21 cellular contexts compared by ENCODE assay signal in genomic region chr16:66240565-66240964, GRCh38.
DNase-seq lines count a peak whose midpoint lies in the region; ATAC-seq, FAIRE-seq and TF ChIP-seq lines count a peak whose summit lies in the region.
"Had no signal": no experiment of that assay in that cellular context is flagged by ENCODE, and none has a peak within 500 bp of the region (broad histone marks: within the 10 kb centered on the region; RNA-seq: fewer than 3 reads in every experiment).

No MANE protein-coding gene starts in this region.

- TF ChIP-seq CTCF in H9 (conservative IDR thresholded peaks at IDR 0.05) = no peak
- TF ChIP-seq CTCF in H1 (IDR thresholded peaks at IDR 0.05; ENCODE audit: control extremely low read depth in 1 of 3, insufficient read depth in 1 of 3, low read depth in 1 of 3, low read length in 3 of 3) = no peak
- no peak for TF ChIP-seq CTCF in psoas muscle (IDR thresholded peaks at IDR 0.05)
- no peak for TF ChIP-seq CTCF in mucosa of descending colon (IDR thresholded peaks at IDR 0.05)

- H3K79me1 ChIP-seq in H9 (ENCODE audit: insufficient read depth, low read depth, low read length, poor library complexity, severe bottlenecking) = no peaks in the 10 kb centered on the region
- no peaks in the 10 kb centered on the region for H3K79me1 ChIP-seq in H1 (ENCODE audit: low read depth, low read length)

- H2BK12ac ChIP-seq in H9 (ENCODE audit: insufficient read length, low read depth, low read length) (no peak overlapping the region), H1 (ENCODE audit: low read depth, low read length) (0 out of 2 replicates have a peak overlapping the region, but pooled peaks have one; percentile 9)

- no peak for TF ChIP-seq RAD21 in H1 (IDR thresholded peaks at IDR 0.05 in 1 of 2, conservative IDR thresholded peaks at IDR 0.05 in 1 of 2; ENCODE audit: low read depth in 2 of 2, low read length in 2 of 2)

- H3K79me2 ChIP-seq in H9 (ENCODE audit: insufficient read depth, low read length) = no peaks in the 10 kb centered on the region
- H3K79me2 ChIP-seq in H1 (ENCODE audit: control insufficient read depth in 1 of 2, insufficient read depth in 2 of 2, low read length in 2 of 2) = no peaks in the 10 kb centered on the region

- FAIRE-seq in H1 (lab: Jason Lieb, UNC) = no peak
- FAIRE-seq: A204.1, GM19239 had no signal

- H3K14ac ChIP-seq in H9 (ENCODE audit: insufficient read depth, low read length) (no peak overlapping the region), H1 (ENCODE audit: insufficient read length) (no peak overlapping the region)

- peaks cover 0 to 4% of the 10 kb centered on the region in 2 experiments; a peak in 2 of 5 replicates for H3K9me3 Mint-ChIP-seq in H9
- H3K9me3 Mint-ChIP-seq in CD4-positive, alpha-beta memory T cell = peaks cover 2 to 24% (median 8%) of the 10 kb centered on the region in 8 donors

- H2AFZ ChIP-seq in H9 (ENCODE audit: low read length) = no peak overlapping the region
- H2AFZ ChIP-seq in H1 (ENCODE audit: low read length) = no peak overlapping the region

- no peaks in the 10 kb centered on the region for H4K20me1 ChIP-seq in H9 (ENCODE audit: control insufficient read depth, insufficient read depth, insufficient read length)
- no peaks in the 10 kb centered on the region for H4K20me1 ChIP-seq in H1 (replicated peaks in 1 of 2; ENCODE audit: control insufficient read depth in 1 of 2, insufficient read depth in 2 of 2, low read length in 2 of 2)

- H3K18ac ChIP-seq in H9 (ENCODE audit: insufficient read length, low read depth, low read length) = no peak overlapping the region
- H3K18ac ChIP-seq in H1 (ENCODE audit: extremely low read depth, low read length) = no peak overlapping the region

- WGBS in H9 (ENCODE audit: extremely low coverage, insufficient read length, low lambda C conversion rate) = no CpG with 5 or more reads among the region's 7 CpGs
- WGBS in H1 (ENCODE audit: extremely low coverage in 1 of 2, insufficient coverage in 1 of 2, insufficient read length in 1 of 2, insufficient replicate concordance in 2 of 2, low coverage in 1 of 2, low lambda C conversion rate in 2 of 2, missing lambda C conversion rate in 1 of 2), 2 experiments = 93% methylated on average over 7 of the region's 7 CpGs; no CpG with 5 or more reads in 1 of the 2 experiments
- WGBS in right cardiac atrium = 65% methylated on average over 7 of the region's 7 CpGs
- 18 to 27% (median 27%) methylated on average over 7 of the region's 7 CpGs for WGBS in psoas muscle, 3 donors

- no peak overlapping the region for H3K27ac Mint-ChIP-seq in H9
- H3K27ac Mint-ChIP-seq in CD4-positive, alpha-beta memory T cell = no peak overlapping the region

- no peak overlapping the region for H4K5ac ChIP-seq in H9 (ENCODE audit: insufficient read length, low read depth, low read length)
- no peak overlapping the region for H4K5ac ChIP-seq in H1 (ENCODE audit: insufficient read length, low read depth, low read length)

- no peak overlapping the region for H4K91ac ChIP-seq in H9 (ENCODE audit: insufficient read length, low read depth, low read length)
- H4K91ac ChIP-seq in H1 (replicated peaks; ENCODE audit: insufficient read length, low read length) = no peak overlapping the region

- H3K36me3 Mint-ChIP-seq in H9 (ENCODE audit: insufficient read depth in 1 of 3, low read depth in 3 of 3) = no peaks in the 10 kb centered on the region
- H3K36me3 Mint-ChIP-seq in CD4-positive, alpha-beta memory T cell = no peaks in the 10 kb centered on the region

- POLR2A ChIA-PET in H1 (lab: Charles Lee; ENCODE audit: partially characterized antibody) = no interaction called here
- POLR2A ChIA-PET in CD4-positive, alpha-beta memory T cell (lab: Charles Lee; ENCODE audit: partially characterized antibody) = no interaction called here

- intact Hi-C loops in right cardiac atrium (cut with DNase I) = no loop called here
- intact Hi-C loops in psoas muscle (cut with DNase I) = no loop called here
- intact Hi-C loops in mucosa of descending colon (cut with DNase I, micrococcal nuclease) = no loop called here
- intact Hi-C loops in CD4-positive, alpha-beta memory T cell (cut with micrococcal nuclease) = no loop called here

- CTCF ChIA-PET in H1 (lab: Charles Lee; ENCODE audit: partially characterized antibody) = interaction anchor here (0.6 to 0.8 kb wide), 2 partner anchors 12 to 153 kb away, joined by 3 to 4 read pairs; no protein-coding TSS in a partner anchor
- CTCF ChIA-PET in CD4-positive, alpha-beta memory T cell (lab: Charles Lee; ENCODE audit: partially characterized antibody) = no interaction called here

- H2BK20ac ChIP-seq in H9 (ENCODE audit: low read depth, low read length, poor library complexity, severe bottlenecking) = no peak overlapping the region
- H2BK20ac ChIP-seq in H1 (ENCODE audit: low read length) = no peak overlapping the region

- H3K9me3 ChIP-seq in H9 (ENCODE audit: control insufficient read depth, low read depth, low read length) = no peaks in the 10 kb centered on the region
- no peaks in the 10 kb centered on the region; a peak in 1 of 4 replicates for H3K9me3 ChIP-seq in H1 (ENCODE audit: insufficient read depth in 2 of 2, low read depth in 1 of 2, low read length in 1 of 2)
- H3K9me3 ChIP-seq in right cardiac atrium (ENCODE audit: control insufficient read depth, low read length) = no peaks in the 10 kb centered on the region
- H3K9me3 ChIP-seq in psoas muscle = no peaks in the 10 kb centered on the region
- no peaks in the 10 kb centered on the region for H3K9me3 ChIP-seq in mucosa of descending colon
- no peaks in the 10 kb centered on the region for H3K9me3 ChIP-seq in CD4-positive, alpha-beta memory T cell (ENCODE audit: control insufficient read depth in 1 of 2, low read length in 2 of 2)

- no peaks in the 10 kb centered on the region for H3K36me3 ChIP-seq in H1 (ENCODE audit: control insufficient read depth in 2 of 4, insufficient read depth in 4 of 4, low read length in 3 of 4)
- H3K36me3 ChIP-seq in psoas muscle (ENCODE audit: insufficient read depth in 1 of 2, low read depth in 1 of 2) = no peaks in the 10 kb centered on the region
- no peaks in the 10 kb centered on the region for H3K36me3 ChIP-seq in mucosa of descending colon (ENCODE audit: low read depth)
- H3K36me3 ChIP-seq in CD4-positive, alpha-beta memory T cell (ENCODE audit: insufficient read depth, low read length) = no peaks in the 10 kb centered on the region

- H3K9ac ChIP-seq in H9 (ENCODE audit: extremely low read depth, insufficient read length, low read length) (no peak overlapping the region), H1 (replicated peaks in 1 of 4; ENCODE audit: extremely low read depth in 1 of 4, low read depth in 3 of 4, low read length in 3 of 4) (no peak overlapping the region)

- no peak overlapping the region for H2BK5ac ChIP-seq in H9 (ENCODE audit: insufficient read length, low read length)
- H2BK5ac ChIP-seq in H1 (ENCODE audit: low read depth, low read length) = no peak overlapping the region

- no peak overlapping the region for H3K4me2 ChIP-seq in H9 (ENCODE audit: insufficient read depth, insufficient read length, low read length)
- H3K4me2 ChIP-seq in H1 (ENCODE audit: insufficient read depth in 1 of 2, low read depth in 2 of 2, low read length in 2 of 2) = no peak overlapping the region

- DNase-seq in H9 (no peak), H1 (ENCODE audit: low read depth in 1 of 2, low spot score in 2 of 2) (no peak), right cardiac atrium (peak in 1 of 3 donors; percentile 73), psoas muscle (peak; percentile 31 to 60), mucosa of descending colon (no peak), DMS79 treated with DMSO at 0.1 percent for 48 hours (lab: John Stamatoyannopoulos, UW) (no peak)
- DNase-seq in CD4-positive, alpha-beta memory T cell = no peak
- DNase-seq: DMS53, EL, GF-D8, NCI-H1105, NCI-H2029 treated with DMSO at 0.1 percent for 48 hours, NCI-H2171, NCI-H345, NCI-H524, NCI-H774 had no signal

- H3K27ac ChIP-seq in H9 (ENCODE audit: insufficient read length, low read depth, low read length) (no peak overlapping the region), H1 (ENCODE audit: low read depth, low read length) (no peak overlapping the region), right cardiac atrium (ENCODE audit: low read length) (no peak overlapping the region), psoas muscle (no peak overlapping the region)
- H3K27ac ChIP-seq in CD4-positive, alpha-beta memory T cell (ENCODE audit: low read depth, low read length) = no peak overlapping the region
- H3K27ac ChIP-seq: C4-2B had no signal

- H3K4me1 Mint-ChIP-seq in H9 = peaks cover 4 to 5% of the 10 kb centered on the region in 2 experiments; a peak in 3 of 4 replicates
- no peaks in the 10 kb centered on the region for H3K4me1 Mint-ChIP-seq in CD4-positive, alpha-beta memory T cell
- H3K4me1 Mint-ChIP-seq: IgD-negative memory B cell had no signal

- peaks cover 8% of the 10 kb centered on the region; the same call in 1 of the 2 replicates for H3K27me3 Mint-ChIP-seq in H9 (ENCODE audit: low read depth)
- peaks cover 11 to 19% of the 10 kb centered on the region in 2 donors for H3K27me3 Mint-ChIP-seq in CD4-positive, alpha-beta memory T cell

- no peaks in the 10 kb centered on the region for H3K27me3 ChIP-seq in H9 (ENCODE audit: insufficient read depth, low read length)
- no peaks in the 10 kb centered on the region; a peak in 1 of 7 replicates for H3K27me3 ChIP-seq in H1 (replicated peaks in 1 of 4; ENCODE audit: control insufficient read depth in 3 of 4, extremely low read depth in 1 of 4, insufficient read depth in 3 of 4, low read length in 3 of 4)
- no peaks in the 10 kb centered on the region for H3K27me3 ChIP-seq in right cardiac atrium (ENCODE audit: control insufficient read depth, insufficient read depth)
- peaks cover 0 to 11% (median 0%) of the 10 kb centered on the region in 3 donors for H3K27me3 ChIP-seq in psoas muscle (ENCODE audit: insufficient read depth in 3 of 3, low read length in 2 of 3)
- H3K27me3 ChIP-seq in CD4-positive, alpha-beta memory T cell (ENCODE audit: insufficient read depth, low read length) = no peaks in the 10 kb centered on the region

- no peak overlapping the region for H3T11ph ChIP-seq in H9 (ENCODE audit: low read length)

- H3K4me3 ChIP-seq in H1 (ENCODE audit: extremely low read depth in 1 of 4, insufficient read depth in 2 of 4, low read depth in 3 of 4, low read length in 4 of 4) (no peak overlapping the region), right cardiac atrium (ENCODE audit: low read length) (no peak overlapping the region), psoas muscle (no peak overlapping the region), mucosa of descending colon (no peak overlapping the region)
- no peak overlapping the region for H3K4me3 ChIP-seq in CD4-positive, alpha-beta memory T cell (ENCODE audit: low read length in 2 of 2)

- ATAC-seq in right cardiac atrium = peak; percentile 41 to 67
- ATAC-seq in psoas muscle = no peak
- ATAC-seq in mucosa of descending colon = no peak
- ATAC-seq: Panc1 had no signal

- no peak overlapping the region for H3K23ac ChIP-seq in H9 (ENCODE audit: insufficient read length, low read depth, low read length)
- no peak overlapping the region for H3K23ac ChIP-seq in H1 (ENCODE audit: insufficient read length)

- H2BK120ac ChIP-seq in H9 (ENCODE audit: low read depth, low read length, poor library complexity, severe bottlenecking) = no peak overlapping the region
- no peak overlapping the region for H2BK120ac ChIP-seq in H1 (replicated peaks; ENCODE audit: low read depth, low read length)

- no peaks in the 10 kb centered on the region for H3K4me1 ChIP-seq in H9 (ENCODE audit: insufficient read depth, low read length)
- no peaks in the 10 kb centered on the region; a peak in 2 of 7 replicates for H3K4me1 ChIP-seq in H1 (replicated peaks in 1 of 4; ENCODE audit: control insufficient read depth in 3 of 4, insufficient read depth in 4 of 4, low read length in 3 of 4)
- H3K4me1 ChIP-seq in right cardiac atrium (ENCODE audit: control insufficient read depth, insufficient read depth, low read length) = no peaks in the 10 kb centered on the region
- H3K4me1 ChIP-seq in psoas muscle = no peaks in the 10 kb centered on the region
- H3K4me1 ChIP-seq in mucosa of descending colon (ENCODE audit: low read depth) = no peaks in the 10 kb centered on the region
- no peaks in the 10 kb centered on the region for H3K4me1 ChIP-seq in CD4-positive, alpha-beta memory T cell (ENCODE audit: insufficient read depth, low read length)

- peak overlapping the region; percentile 50 for H3K56ac ChIP-seq in H9 (ENCODE audit: insufficient read length, low read depth, low read length)
- no peak overlapping the region for H3K56ac ChIP-seq in H1 (replicated peaks; ENCODE audit: insufficient read length, low read depth, low read length)

- H3K4ac ChIP-seq in H9 (ENCODE audit: low read depth, low read length) (no peak overlapping the region), H1 (replicated peaks; ENCODE audit: insufficient read length, low read depth, low read length) (no peak overlapping the region)

- no peak overlapping the region for H3K4me3 Mint-ChIP-seq in H9
- no peak overlapping the region for H3K4me3 Mint-ChIP-seq in CD4-positive, alpha-beta memory T cell

- no peak overlapping the region for H2BK15ac ChIP-seq in H9 (ENCODE audit: low read depth, low read length)
- H2BK15ac ChIP-seq in H1 (ENCODE audit: low read length) = no peak overlapping the region

- TF ChIP-seq EP300 in H1 (IDR thresholded peaks at IDR 0.05; ENCODE audit: borderline replicate concordance in 1 of 2, low read depth in 2 of 2, low read length in 2 of 2) = no peak

- H4K8ac ChIP-seq in H9 (replicated peaks; ENCODE audit: insufficient read length, low read depth, low read length) (no peak overlapping the region), H1 (ENCODE audit: extremely low read depth, insufficient read depth, low read length) (no peak overlapping the region)

- H2AK5ac ChIP-seq in H9 (ENCODE audit: insufficient read length, low read length) (no peak overlapping the region), H1 (ENCODE audit: low read depth, low read length) (no peak overlapping the region)

- no peak for TF ChIP-seq POLR2A in H1 (IDR thresholded peaks at IDR 0.05; ENCODE audit: control extremely low read depth in 1 of 2, low read depth in 2 of 2, low read length in 2 of 2)

- H3K23me2 ChIP-seq in H9 (ENCODE audit: insufficient read length, low read depth, low read length, poor library complexity, severe bottlenecking) = no peaks in the 10 kb centered on the region
- H3K23me2 ChIP-seq in H1 (ENCODE audit: low read depth, low read length) = no peaks in the 10 kb centered on the region

Comparison
In these comparisons a context has a peak if more than half of its experiments do, and no peak if none do; other contexts are left out.
1. DNase-seq: peak in psoas muscle (2 of 2); none in H9 (single experiment), H1 (0 of 2), mucosa of descending colon (0 of 3), DMS79 treated with DMSO at 0.1 percent for 48 hours (single experiment) and CD4-positive, alpha-beta memory T cell (0 of 5).
2. ATAC-seq: peak in right cardiac atrium (2 of 2); none in psoas muscle (0 of 4) and mucosa of descending colon (single experiment).